ENCODE assay signal across 24 cellular contexts in the genomic region with DNA sequence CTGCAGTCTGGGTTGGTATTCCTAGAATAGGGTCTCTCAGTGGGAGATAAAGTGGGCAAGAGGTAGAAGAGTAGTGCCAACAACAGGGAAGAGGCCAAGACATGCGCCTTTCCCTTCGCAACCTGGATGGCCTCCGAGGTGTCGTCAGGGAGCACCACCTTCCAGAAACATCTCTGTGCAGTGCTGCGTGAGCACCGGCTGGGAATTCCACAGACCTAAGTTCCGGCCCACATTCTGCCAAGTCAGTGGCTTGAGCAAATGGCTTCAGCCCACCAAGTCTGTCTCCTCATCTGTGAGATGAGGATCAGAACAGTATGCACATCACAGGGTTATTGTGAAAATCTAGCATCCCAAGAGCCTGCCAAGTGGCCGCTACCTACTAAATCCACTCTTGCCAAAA. TPM values are rescaled to one million over a fixed set of nuclear protein-coding genes. Genes with fewer than 3 reads are reported as not detected.
DNase-seq lines count a peak whose midpoint lies in the region; ATAC-seq and TF ChIP-seq lines count a peak whose summit lies in the region.
"Had no signal": no experiment of that assay in that cellular context is flagged by ENCODE, and none has a peak within 500 bp of the region (broad histone marks: within the 10 kb centered on the region; RNA-seq: fewer than 3 reads in every experiment).

No MANE protein-coding gene starts in this region.

- no peaks in the 10 kb centered on the region for H3K9me3 ChIP-seq in ovary
- H3K9me3 ChIP-seq: body of pancreas, HAP-1 had no signal

- H3K27me3 ChIP-seq in ovary: no peaks in the 10 kb centered on the region
- H3K27me3 ChIP-seq: body of pancreas, SJSA1 had no signal

- CTCF ChIA-PET in WTC11 (lab: Charles Lee): interaction anchor here (0.6 to 1.1 kb wide), 3 partner anchors 61 to 178 kb away, joined by 3 to 4 read pairs (median 3); no protein-coding TSS in a partner anchor

- POLR2A ChIA-PET in WTC11 (lab: Charles Lee): no interaction called here

- H3K9me3 Mint-ChIP-seq in type B pancreatic cell (no peaks in the 10 kb centered on the region), WTC11 (peaks cover 29% of the 10 kb centered on the region)
- H3K9me3 Mint-ChIP-seq: activated naive CD8-positive, alpha-beta T cell treated with anti-CD3 and anti-CD28 coated beads for 36 hours; activated T-cell treated with anti-CD3 and anti-CD28 coated beads, Interleukin-2, amount 50 U/mL, for 72 hours had no signal

- H3K4me3 ChIP-seq in ovary: no peak overlapping the region
- H3K4me3 ChIP-seq: body of pancreas, HAP-1, SJSA1 had no signal

- no peak for DNase-seq in left cardiac atrium
- peak; percentile 48 to 63 (median 53) for DNase-seq in ovary
- no peak for DNase-seq in type B pancreatic cell (ENCODE audit: extremely low spot score, unreplicated experiment)
- no peak for DNase-seq in WTC11 (ENCODE audit: low spot score)
- no peak for DNase-seq in GM13976 (ENCODE audit: low spot score)
- DNase-seq: activated CD8-positive, alpha-beta T cell treated with anti-CD3 and anti-CD28 coated beads, Interleukin-2, amount 10 ng/mL, durations not matched to agents 7 days and 5 days; activated naive CD8-positive, alpha-beta T cell treated with anti-CD3 and anti-CD28 coated beads for 36 hours; activated T-cell treated with anti-CD3 and anti-CD28 coated beads, Interleukin-2, amount 50 U/mL, for 72 hours; cortex of kidney; DMS 273 treated with DMSO at 0.1 percent for 48 hours; GDM1; NCI-H146; NCI-H2171; NCI-H748 treated with DMSO at 0.1 percent for 48 hours; stimulated activated naive B cell treated with anti-CD40 and anti-IgM and Interleukin-4, amounts not matched to agents 10 μg/mL and 1 μg/mL and 100 μg/mL, for 72 hours; T-helper 17 cell had no signal

- in situ Hi-C loops in GM13976 (cut with MboI; ENCODE audit: low sequenced_read_pairs, unreplicated experiment): no loop called here

- TF ChIP-seq EP300 in ovary (IDR thresholded peaks at IDR 0.05): no peak

- H3K36me3 Mint-ChIP-seq in type B pancreatic cell (no peaks in the 10 kb centered on the region), WTC11 (peaks cover 24% of the 10 kb centered on the region)
- H3K36me3 Mint-ChIP-seq: activated naive CD8-positive, alpha-beta T cell treated with anti-CD3 and anti-CD28 coated beads for 36 hours; stimulated activated naive B cell treated with anti-CD40 and anti-IgM and Interleukin-4, amounts not matched to agents 10 μg/mL and 1 μg/mL and 100 μg/mL, for 72 hours had no signal

- intact Hi-C loops in left cardiac atrium (cut with DNase I): no loop called here
- intact Hi-C loops in ovary (cut with DNase I): no loop called here

- H3K4me3 Mint-ChIP-seq in type B pancreatic cell: no peak overlapping the region
- H3K4me3 Mint-ChIP-seq in WTC11: no peak overlapping the region
- H3K4me3 Mint-ChIP-seq: activated CD8-positive, alpha-beta T cell treated with anti-CD3 and anti-CD28 coated beads, Interleukin-2, amount 10 ng/mL, durations not matched to agents 7 days and 5 days; activated naive CD8-positive, alpha-beta T cell treated with anti-CD3 and anti-CD28 coated beads for 36 hours; activated T-cell treated with anti-CD3 and anti-CD28 coated beads, Interleukin-2, amount 50 U/mL, for 72 hours; stimulated activated naive B cell treated with anti-CD40 and anti-IgM and Interleukin-4, amounts not matched to agents 10 μg/mL and 1 μg/mL and 100 μg/mL, for 72 hours; T-helper 17 cell had no signal

- peaks cover 19% of the 10 kb centered on the region for H3K4me1 ChIP-seq in ovary (ENCODE audit: insufficient read depth)
- H3K4me1 ChIP-seq: HAP-1 had no signal

- H3K27me3 Mint-ChIP-seq in type B pancreatic cell: no peaks in the 10 kb centered on the region
- no peaks in the 10 kb centered on the region for H3K27me3 Mint-ChIP-seq in WTC11 (ENCODE audit: low read depth)

- TF ChIP-seq CTCF in VCaP (conservative IDR thresholded peaks at IDR 0.05) (no peak), ovary (IDR thresholded peaks at IDR 0.05) (no peak), type B pancreatic cell (conservative IDR thresholded peaks at IDR 0.05) (no peak), WTC11 (IDR thresholded peaks at IDR 0.05) (no peak), GM13976 (IDR thresholded peaks at IDR 0.05; ENCODE audit: borderline replicate concordance, control extremely low read depth, extremely low read depth, insufficient read depth, missing control alignments) (no peak)

- H3K4me1 Mint-ChIP-seq in type B pancreatic cell (ENCODE audit: unreplicated experiment) (peaks cover 17% of the 10 kb centered on the region), WTC11 (peaks cover 6% of the 10 kb centered on the region)
- H3K4me1 Mint-ChIP-seq: activated naive CD8-positive, alpha-beta T cell treated with anti-CD3 and anti-CD28 coated beads for 36 hours; stimulated activated naive B cell treated with anti-CD40 and anti-IgM and Interleukin-4, amounts not matched to agents 10 μg/mL and 1 μg/mL and 100 μg/mL, for 72 hours; T-helper 17 cell had no signal

- ATAC-seq in left cardiac atrium (peak; percentile 17 to 44), WTC11 (no peak), GM21515 (IDR thresholded peaks at IDR 0.05; ENCODE audit: unreplicated experiment) (no peak), HG02642 (IDR thresholded peaks at IDR 0.05; ENCODE audit: poor library complexity, unreplicated experiment) (no peak)
- ATAC-seq: activated CD8-positive, alpha-beta T cell treated with anti-CD3 and anti-CD28 coated beads, Interleukin-2, amount 10 ng/mL, durations not matched to agents 7 days and 5 days; activated T-cell treated with anti-CD3 and anti-CD28 coated beads, Interleukin-2, amount 50 U/mL, for 72 hours; stimulated activated naive B cell treated with anti-CD40 and anti-IgM and Interleukin-4, amounts not matched to agents 10 μg/mL and 1 μg/mL and 100 μg/mL, for 72 hours; T-helper 17 cell had no signal

- H3K36me3 ChIP-seq in ovary: no peaks in the 10 kb centered on the region
- H3K36me3 ChIP-seq: HAP-1, SJSA1 had no signal

- H3K27ac ChIP-seq in VCaP: peak overlapping the region; percentile 14
- peak overlapping the region; percentile 7 to 88 for H3K27ac ChIP-seq in ovary
- H3K27ac ChIP-seq: body of pancreas, SJSA1 had no signal

- H3K27ac Mint-ChIP-seq in type B pancreatic cell: peak overlapping the region; percentile 53
- H3K27ac Mint-ChIP-seq in WTC11: no peak overlapping the region
- H3K27ac Mint-ChIP-seq: activated CD8-positive, alpha-beta T cell treated with anti-CD3 and anti-CD28 coated beads, Interleukin-2, amount 10 ng/mL, durations not matched to agents 7 days and 5 days; activated naive CD8-positive, alpha-beta T cell treated with anti-CD3 and anti-CD28 coated beads for 36 hours; activated T-cell treated with anti-CD3 and anti-CD28 coated beads, Interleukin-2, amount 50 U/mL, for 72 hours; stimulated activated naive B cell treated with anti-CD40 and anti-IgM and Interleukin-4, amounts not matched to agents 10 μg/mL and 1 μg/mL and 100 μg/mL, for 72 hours; T-helper 17 cell had no signal

- TF ChIP-seq POLR2A in ovary (IDR thresholded peaks at IDR 0.05): no peak

- 32 to 38% (median 38%) methylated on average over 8 of the region's 8 CpGs for WGBS in ovary, 3 donors

TF ChIP-seq in WTC11, 78 proteins besides CTCF, POLR2A, EP300 and RAD21 (continues in another document):
- no peak for TF ChIP-seq TCF7 (CRISPR knock-in tag; IDR thresholded peaks at IDR 0.05; ENCODE audit: low read depth)
- TF ChIP-seq IRF2 (CRISPR knock-in tag; IDR thresholded peaks at IDR 0.05; ENCODE audit: borderline replicate concordance, low read depth): no peak
- no peak for TF ChIP-seq ERG (CRISPR knock-in tag; IDR thresholded peaks at IDR 0.05)
- no peak for TF ChIP-seq NR3C1 (CRISPR knock-in tag; conservative IDR thresholded peaks at IDR 0.05; ENCODE audit: low read depth)
- no peak for TF ChIP-seq USF1 (CRISPR knock-in tag; IDR thresholded peaks at IDR 0.05)
- TF ChIP-seq FOXJ3 (CRISPR knock-in tag; IDR thresholded peaks at IDR 0.05; ENCODE audit: borderline replicate concordance): no peak
- no peak for TF ChIP-seq ZNF219 (CRISPR knock-in tag; IDR thresholded peaks at IDR 0.05; ENCODE audit: borderline replicate concordance)
- TF ChIP-seq NFYB (CRISPR knock-in tag; conservative IDR thresholded peaks at IDR 0.05; ENCODE audit: low read depth): no peak
- TF ChIP-seq PRRX2 (CRISPR knock-in tag; IDR thresholded peaks at IDR 0.05): no peak
- no peak for TF ChIP-seq ESRRA (CRISPR knock-in tag; IDR thresholded peaks at IDR 0.05; ENCODE audit: borderline replicate concordance)

RNA-seq across cellular contexts. Expression of gene CCDC3, which starts 40.6 kb away (rescaled TPM):
- total RNA-seq in left cardiac atrium: 10 to 100 TPM in 1 of 2 donors, 1 to 10 TPM in 1; 8.7 to 25.5 TPM
- 100 to 1,000 TPM in 2 of 7 donors, 10 to 100 TPM in 5; 14.3 to 173 (median 32.7) TPM for total RNA-seq in ovary
- polyA plus RNA-seq in ovary: 100 to 1,000 TPM in 1 of 2 donors, 10 to 100 TPM in 1; 74.7 to 190 TPM
- total RNA-seq in type B pancreatic cell (ENCODE audit: low replicate concordance): 17.6 and 44.7 TPM in 2 replicates
- total RNA-seq in WTC11 (2021): 2.1 to 3.5 TPM (median 2.7 TPM) in 3 replicates
- total RNA-seq: activated CD8-positive, alpha-beta T cell treated with anti-CD3 and anti-CD28 coated beads, Interleukin-2, amount 10 ng/mL, durations not matched to agents 7 days and 5 days; MCF 10A; OCI-LY7 had no signal

Comparison
In these comparisons a context has a peak if more than half of its experiments do, and no peak if none do; other contexts are left out.
1. ATAC-seq: peak in left cardiac atrium (2 of 2); none in WTC11 (single experiment), GM21515 (single experiment) and HG02642 (single experiment).
2. DNase-seq: peak in ovary (5 of 5); none in left cardiac atrium (single experiment), type B pancreatic cell (single experiment), WTC11 (single experiment) and GM13976 (single experiment).